ENCODE assay signal across 8 cellular contexts in genomic region chr11:65661599-65662246, GRCh38. TPM values are rescaled to one million over a fixed set of nuclear protein-coding genes. Genes with fewer than 3 reads are reported as not detected.
DNase-seq lines count a peak whose midpoint lies in the region; ATAC-seq and TF ChIP-seq lines count a peak whose summit lies in the region.

No MANE protein-coding gene starts in this region.

- H3K4me3 ChIP-seq in GM08714 (ENCODE audit: low read length) (peak overlapping the region; percentile 84), WI38 (ENCODE audit: low read depth, low read length) (peak overlapping the region; percentile 97), fibroblast of the aortic adventitia (ENCODE audit: low read depth, low read length) (peak overlapping the region; percentile 81), retinal pigment epithelial cell (ENCODE audit: low read length) (peak overlapping the region; percentile 94)

- DNase-seq in fibroblast of the aortic adventitia (ENCODE audit: low read depth) (no peak), retinal pigment epithelial cell (ENCODE audit: low read depth) (no peak), NCI-H2196 (lab: John Stamatoyannopoulos, UW; ENCODE audit: unreplicated experiment) (no peak), kidney glomerular epithelial cell (lab: John Stamatoyannopoulos, UW) (no peak), SHP77 treated with DMSO at 0.1 percent for 48 hours (lab: John Stamatoyannopoulos, UW) (no peak)

- no peak for TF ChIP-seq CTCF in WI38 (IDR thresholded peaks at IDR 0.05; ENCODE audit: low read depth, low read length)
- no peak for TF ChIP-seq CTCF in fibroblast of the aortic adventitia (IDR thresholded peaks at IDR 0.05; ENCODE audit: insufficient read depth, low read length)
- TF ChIP-seq CTCF in retinal pigment epithelial cell (conservative IDR thresholded peaks at IDR 0.05; ENCODE audit: low read depth, low read length): no peak

- ATAC-seq in GM21619 (IDR thresholded peaks at IDR 0.05; ENCODE audit: unreplicated experiment): no peak

RNA-seq across cellular contexts. Expression of gene RELA, which starts 1.0 kb away (rescaled TPM):
- total RNA-seq in fibroblast of the aortic adventitia (ENCODE audit: low replicate concordance): 10.2 and 39.5 TPM in 2 replicates

RNA-seq across cellular contexts. Expression of gene SIPA1, which starts 23.8 kb away (rescaled TPM):
- 7.5 and 21.7 TPM in 2 replicates for total RNA-seq in fibroblast of the aortic adventitia (ENCODE audit: low replicate concordance)

RNA-seq across cellular contexts. Expression of gene PCNX3, which starts 46.1 kb away (rescaled TPM):
- 21.8 and 31.5 TPM in 2 replicates for total RNA-seq in fibroblast of the aortic adventitia (ENCODE audit: low replicate concordance)

RNA-seq across cellular contexts. Expression of gene MAP3K11, which starts 47.7 kb away (rescaled TPM):
- total RNA-seq in fibroblast of the aortic adventitia (ENCODE audit: low replicate concordance): 22.4 and 30.4 TPM in 2 replicates

RNA-seq across cellular contexts. Expression of gene KAT5, which starts 50.3 kb away (rescaled TPM):
- total RNA-seq in fibroblast of the aortic adventitia (ENCODE audit: low replicate concordance): 35.9 and 59.1 TPM in 2 replicates
